In the genomic region with DNA sequence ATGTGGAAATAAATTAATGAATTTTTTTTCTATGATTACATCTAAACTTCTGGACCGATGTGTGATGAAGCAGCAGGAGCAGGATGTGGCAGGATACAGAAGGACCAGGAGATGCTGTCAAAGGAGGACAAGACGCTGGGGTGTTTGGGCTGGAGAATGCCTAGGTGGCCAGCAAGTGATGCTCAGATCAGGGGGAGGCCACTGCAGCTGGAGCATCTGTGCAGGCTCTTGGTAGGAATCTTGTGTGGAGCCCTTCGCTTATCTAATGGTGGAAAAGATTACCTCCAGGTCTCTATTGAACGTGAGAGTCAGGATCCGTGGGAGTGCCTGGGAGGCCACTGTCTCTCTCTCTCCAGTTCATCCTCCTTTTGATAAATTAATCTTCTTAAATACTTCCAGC, we compare ENCODE assay signal across 27 cellular contexts.
"Had no signal": no experiment of that assay in that cellular context is flagged by ENCODE, and none has a peak within 500 bp of the region (broad histone marks: within the 10 kb centered on the region; RNA-seq: fewer than 3 reads in every experiment).

No MANE protein-coding gene starts in this region.

- H3K27me3 ChIP-seq: brain microvascular endothelial cell, colonic mucosa had no signal

- H3K27ac ChIP-seq: brain microvascular endothelial cell, colonic mucosa, esophagus muscularis mucosa, gastroesophageal sphincter, WERI-Rb-1 had no signal

- ATAC-seq: activated CD4-positive, CD25-positive, alpha-beta regulatory T cell treated with anti-CD3 and anti-CD28 coated beads, Interleukin-2, amount 50 U/mL, for 24 hours; activated CD8-positive, alpha-beta T cell treated with anti-CD3 and anti-CD28 coated beads for 36 hours; activated T-cell treated with anti-CD3 and anti-CD28 coated beads, Interleukin-2, amount 50 U/mL, for 4 hours; activated T-helper 17 cell treated with anti-CD3 and anti-CD28 coated beads, Interleukin-2, amount 50 U/mL, for 72 hours; gastroesophageal sphincter; T-helper 17 cell had no signal

- H3K4me1 ChIP-seq: colonic mucosa, esophagus muscularis mucosa, gastroesophageal sphincter had no signal

- H3K36me3 ChIP-seq: brain microvascular endothelial cell, colonic mucosa, esophagus muscularis mucosa, gastroesophageal sphincter, WERI-Rb-1 had no signal

- H3K4me3 ChIP-seq: colonic mucosa, esophagus muscularis mucosa, gastroesophageal sphincter had no signal

- DNase-seq: activated B cell treated with CpG ODN at 0.5 μM for 24 hours; activated CD4-positive, alpha-beta T cell treated with anti-CD3 and anti-CD28 coated beads for 48 hours; activated CD4-positive, alpha-beta T cell treated with anti-CD3 and anti-CD28 coated beads, Interleukin-2, amount 50 U/mL, for 1 hour; activated CD4-positive, alpha-beta T cell treated with anti-CD3 and anti-CD28 coated beads, Interleukin-2, amount 50 U/mL, for 48 hours; activated CD8-positive, alpha-beta T cell treated with anti-CD3 and anti-CD28 coated beads for 36 hours; activated effector memory CD4-positive, alpha-beta T cell treated with Interleukin-2 at 50 U/mL for 16 hours; activated gamma-delta T cell treated with Interleukin-2 at 50 U/mL for 16 hours; activated naive CD4-positive, alpha-beta T cell treated with anti-CD3 and anti-CD28 coated beads, Interleukin-2, amount 50 U/mL, for 16 hours; activated naive CD4-positive, alpha-beta T cell treated with Interleukin-2 at 50 U/mL for 16 hours; activated T-cell treated with anti-CD3 and anti-CD28 coated beads, Interleukin-2, amount 50 U/mL, for 4 hours; amniotic stem cell; anterior cingulate cortex; brain microvascular endothelial cell; caudate nucleus; cerebellar nuclear complex; colonic mucosa; effector memory CD4-positive, alpha-beta T cell; erythroblast; foreskin melanocyte; T-helper 1 cell; T-helper 17 cell; T1000; WERI-Rb-1 had no signal
